10 cellular contexts compared by ENCODE assay signal in the genomic region with DNA sequence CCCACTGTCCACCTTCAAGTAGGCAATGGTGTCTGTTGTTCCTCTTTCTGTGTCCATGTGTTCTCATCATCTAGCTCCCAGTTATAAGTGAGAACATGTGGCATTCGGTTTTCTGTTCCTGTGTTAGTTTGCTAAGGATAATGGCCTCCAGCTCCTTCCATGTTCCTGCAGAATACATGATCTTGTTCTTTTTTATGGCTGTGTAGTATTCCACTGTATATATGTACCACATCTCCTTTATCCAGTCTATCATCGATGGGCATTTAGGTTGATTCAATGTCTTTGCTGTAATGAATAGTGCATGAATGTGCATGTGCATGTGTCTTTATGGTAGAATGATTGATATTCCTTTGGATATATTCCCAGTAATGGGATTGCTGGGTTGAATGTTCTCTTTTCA.
"Had no signal": no experiment of that assay in that cellular context is flagged by ENCODE, and none has a peak within 500 bp of the region (broad histone marks: within the 10 kb centered on the region; RNA-seq: fewer than 3 reads in every experiment).

No MANE protein-coding gene starts in this region.

- H3K36me3 ChIP-seq: HAP-1 had no signal

- H3K27ac Mint-ChIP-seq: GM23338, H9, HFFc6 had no signal

- H3K4me2 ChIP-seq: GM23338 had no signal

- H3K9me3 Mint-ChIP-seq: GM23338, HFFc6 had no signal

- H3K4me3 ChIP-seq: GM23248, GM23338, HAP-1 had no signal

- ATAC-seq: GM23338, HCT116 had no signal

- FAIRE-seq: H54 had no signal

- H3K4me1 ChIP-seq: HAP-1 had no signal

- H3K9ac ChIP-seq: GM23248 had no signal

- DNase-seq: GM23248, GOT3, H7, H9, HCEC 1CT, HFFc6 had no signal

- H3K27ac ChIP-seq: GM23248 had no signal

- H3K4me3 Mint-ChIP-seq: GM23338, H9, HFFc6 had no signal

- H2AFZ ChIP-seq: GM23248, GM23338 had no signal
